ENCODE assay signal across 24 cellular contexts in genomic region chr18:26960901-26961300, GRCh38.
DNase-seq lines count a peak whose midpoint lies in the region; ATAC-seq and TF ChIP-seq lines count a peak whose summit lies in the region.
"Had no signal": no experiment of that assay in that cellular context is flagged by ENCODE, and none has a peak within 500 bp of the region (broad histone marks: within the 10 kb centered on the region; RNA-seq: fewer than 3 reads in every experiment).

No MANE protein-coding gene starts in this region.

- POLR2A ChIA-PET in RWPE1 (lab: Yijun Ruan, JAX; ENCODE audit: low non-redundant PET) (no interaction called here), Caco-2 (lab: Charles Lee) (no interaction called here)

- H3K4me1 Mint-ChIP-seq in Caco-2 (ENCODE audit: low read depth, unreplicated experiment): no peaks in the 10 kb centered on the region
- H3K4me1 Mint-ChIP-seq: CD8-positive, alpha-beta memory T cell; IgD-negative memory B cell; T-cell had no signal

- no peaks in the 10 kb centered on the region for H3K4me1 ChIP-seq in Caco-2

- no peaks in the 10 kb centered on the region for H3K36me3 ChIP-seq in Caco-2 (ENCODE audit: control insufficient read depth, insufficient read depth, low read length)

- no peaks in the 10 kb centered on the region for H3K27me3 Mint-ChIP-seq in Caco-2 (ENCODE audit: insufficient read depth, unreplicated experiment)
- H3K27me3 Mint-ChIP-seq: IgD-negative memory B cell, T-cell had no signal

- intact Hi-C loops in Caco-2 (cut with micrococcal nuclease; ENCODE audit: unreplicated experiment): no loop called here

- DNase-seq in Daoy (ENCODE audit: low read depth): peak; percentile 7
- DNase-seq in Kasumi-1 (lab: John Stamatoyannopoulos, UW): peak; percentile 29 to 41
- peak; percentile 1 for DNase-seq in RWPE1 (ENCODE audit: low spot score)
- DNase-seq in epithelial cell of esophagus (ENCODE audit: low read depth): peak; percentile 84
- no peak for DNase-seq in Caco-2
- DNase-seq in KG1 (lab: John Stamatoyannopoulos, UW): no peak
- DNase-seq: CD8-positive, alpha-beta memory T cell; DMS53; EL; GF-D8; H9; MM.1S; NCI-H1048; NCI-H1417 treated with DMSO at 0.1 percent for 48 hours; NCI-H1930; NCI-H748 treated with DMSO at 0.1 percent for 48 hours; SHP77; T-cell had no signal

- TF ChIP-seq CTCF in RWPE1 (conservative IDR thresholded peaks at IDR 0.05; ENCODE audit: low read depth): no peak
- TF ChIP-seq CTCF in epithelial cell of esophagus (IDR thresholded peaks at IDR 0.05; ENCODE audit: insufficient read depth, low read depth, low read length, missing control alignments): no peak
- TF ChIP-seq CTCF in Caco-2 (IDR thresholded peaks at IDR 0.05; ENCODE audit: insufficient read depth in 1 of 2, low read depth in 1 of 2, low read length in 1 of 2, severe bottlenecking in 1 of 2, unreplicated experiment in 1 of 2): no peak

- BruUV-seq in Caco-2 (replicated peaks; lab: Mats Ljungman, UMichigan): no TSS peak

- H3K4me3 Mint-ChIP-seq in Caco-2 (ENCODE audit: unreplicated experiment): no peak overlapping the region
- H3K4me3 Mint-ChIP-seq: CD8-positive, alpha-beta memory T cell; H9; IgD-negative memory B cell; T-cell; T-helper 2 cell treated with Interferon-gamma antibody and Interleukin-4, amounts not matched to agents 5 μg/mL and 100 μg/mL, for 36 hours had no signal

- no peak overlapping the region for H3K27ac ChIP-seq in RWPE1
- H3K27ac ChIP-seq: C4-2B had no signal

- no peaks in the 10 kb centered on the region for H3K27me3 ChIP-seq in Caco-2 (replicated peaks; ENCODE audit: control insufficient read depth, insufficient read depth, low read length)

- no peaks in the 10 kb centered on the region for H3K9me3 Mint-ChIP-seq in Caco-2 (ENCODE audit: unreplicated experiment)
- H3K9me3 Mint-ChIP-seq: H9; IgD-negative memory B cell; T-helper 2 cell treated with Interferon-gamma antibody and Interleukin-4, amounts not matched to agents 5 μg/mL and 100 μg/mL, for 36 hours had no signal

- H3K27ac Mint-ChIP-seq in Caco-2 (ENCODE audit: unreplicated experiment): no peak overlapping the region
- H3K27ac Mint-ChIP-seq: CD8-positive, alpha-beta memory T cell; IgD-negative memory B cell; T-cell; T-helper 2 cell treated with Interferon-gamma antibody and Interleukin-4, amounts not matched to agents 5 μg/mL and 100 μg/mL, for 36 hours had no signal

- no peaks in the 10 kb centered on the region for H3K36me3 Mint-ChIP-seq in Caco-2 (ENCODE audit: insufficient read depth, unreplicated experiment)
- H3K36me3 Mint-ChIP-seq: CD8-positive, alpha-beta memory T cell; IgD-negative memory B cell; T-cell had no signal

- ATAC-seq in HG03025 (IDR thresholded peaks at IDR 0.05; ENCODE audit: low FRiP score, unreplicated experiment): no peak
- no peak for ATAC-seq in GM21360 (IDR thresholded peaks at IDR 0.05; ENCODE audit: unreplicated experiment)
- ATAC-seq: SK-N-SH treated with all-trans-retinoic acid at 6 μM for 48 hours, T-cell had no signal

- H3K9me3 ChIP-seq in Caco-2: no peaks in the 10 kb centered on the region

- no peak overlapping the region for H3K4me3 ChIP-seq in epithelial cell of esophagus (ENCODE audit: low read length)
- no peak overlapping the region for H3K4me3 ChIP-seq in Caco-2 (ENCODE audit: low read depth, low read length)

- CTCF ChIA-PET in RWPE1 (lab: Yijun Ruan, JAX): no interaction called here
- CTCF ChIA-PET in Caco-2 (lab: Charles Lee): no interaction called here

Comparison
In these comparisons a context has a peak if more than half of its experiments do, and no peak if none do; other contexts are left out.
1. DNase-seq: peak in Daoy (single experiment), Kasumi-1 (2 of 2), RWPE1 (single experiment) and epithelial cell of esophagus (single experiment); none in Caco-2 (0 of 2) and KG1 (single experiment).